ENCODE assay signal across 20 cellular contexts in the genomic region with DNA sequence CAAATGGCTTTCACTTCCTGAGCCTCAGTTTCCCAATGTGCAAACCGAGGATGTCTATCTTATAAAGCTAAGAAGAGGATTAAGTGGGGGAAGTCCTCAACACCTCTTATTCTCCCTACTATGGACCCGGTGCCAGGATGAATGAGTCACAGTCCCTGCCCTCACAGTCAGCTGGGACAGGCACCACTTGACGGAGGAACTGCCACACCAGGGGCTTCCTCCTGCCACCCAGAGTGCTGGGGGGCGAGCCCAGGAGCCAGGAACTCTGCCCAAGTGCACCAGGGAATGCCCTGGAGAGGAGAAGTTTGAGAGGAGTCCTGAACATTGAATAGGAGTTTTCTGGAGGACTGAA. TPM values are rescaled to one million over a fixed set of nuclear protein-coding genes. Genes with fewer than 3 reads are reported as not detected.
DNase-seq lines count a peak whose midpoint lies in the region; ATAC-seq and TF ChIP-seq lines count a peak whose summit lies in the region.
"Not testable (repeated sequence)": the region's sequence is repeated elsewhere in the genome, so short reads cannot be mapped to it uniquely, and the experiment has no call there.
"Had no signal": no experiment of that assay in that cellular context is flagged by ENCODE, and none has a peak within 500 bp of the region (broad histone marks: within the 10 kb centered on the region; RNA-seq: fewer than 3 reads in every experiment).

No MANE protein-coding gene starts in this region.

- not testable (repeated sequence) for H3K4me3 Mint-ChIP-seq in activated T-helper 17 cell treated with anti-CD3 and anti-CD28 coated beads, Interleukin-2, amount 50 U/mL, for 72 hours

- H3K36me3 ChIP-seq in upper lobe of left lung: not testable (repeated sequence)

- H3K9me3 Mint-ChIP-seq in activated T-helper 17 cell treated with anti-CD3 and anti-CD28 coated beads, Interleukin-2, amount 50 U/mL, for 72 hours: not testable (repeated sequence)

- not testable (repeated sequence) for H3K27ac Mint-ChIP-seq in activated T-helper 17 cell treated with anti-CD3 and anti-CD28 coated beads, Interleukin-2, amount 50 U/mL, for 72 hours

- H3K27me3 ChIP-seq in upper lobe of left lung: not testable (repeated sequence)

- peak; percentile 13 for ATAC-seq in GM18867 (IDR thresholded peaks at IDR 0.05; ENCODE audit: unreplicated experiment)
- ATAC-seq in GM19438 (IDR thresholded peaks at IDR 0.05; ENCODE audit: low read depth, unreplicated experiment): peak; percentile 30
- peak; percentile 21 for ATAC-seq in GM21576 (IDR thresholded peaks at IDR 0.05; ENCODE audit: unreplicated experiment)
- peak; percentile 26 for ATAC-seq in HG02798 (IDR thresholded peaks at IDR 0.05; ENCODE audit: poor library complexity, unreplicated experiment)
- peak; percentile 19 for ATAC-seq in HG03064 (IDR thresholded peaks at IDR 0.05; ENCODE audit: low read depth, unreplicated experiment)
- peak; percentile 21 for ATAC-seq in HG03442 (IDR thresholded peaks at IDR 0.05; ENCODE audit: unreplicated experiment)
- ATAC-seq in activated T-helper 17 cell treated with anti-CD3 and anti-CD28 coated beads, Interleukin-2, amount 50 U/mL, for 72 hours (replicated peaks): peak; percentile 17
- ATAC-seq in upper lobe of left lung (ENCODE audit: low FRiP score in 2 of 2): peak; percentile 15 to 23

- not testable (repeated sequence) for DNase-seq in upper lobe of left lung

- no CpG with 5 or more reads among the region's 4 CpGs for WGBS in upper lobe of left lung, 2 donors

- not testable (repeated sequence) for H3K9me3 ChIP-seq in upper lobe of left lung

- not testable (repeated sequence) for H3K27me3 Mint-ChIP-seq in activated T-helper 17 cell treated with anti-CD3 and anti-CD28 coated beads, Interleukin-2, amount 50 U/mL, for 72 hours

- H3K4me1 ChIP-seq in upper lobe of left lung: not testable (repeated sequence)

- not testable (repeated sequence) for H3K4me1 Mint-ChIP-seq in activated T-helper 17 cell treated with anti-CD3 and anti-CD28 coated beads, Interleukin-2, amount 50 U/mL, for 72 hours

- H3K36me3 Mint-ChIP-seq in activated T-helper 17 cell treated with anti-CD3 and anti-CD28 coated beads, Interleukin-2, amount 50 U/mL, for 72 hours (ENCODE audit: low read depth): not testable (repeated sequence)

- not testable (repeated sequence) for TF ChIP-seq EP300 in upper lobe of left lung (IDR thresholded peaks at IDR 0.05)

- H3K4me3 ChIP-seq in upper lobe of left lung: not testable (repeated sequence)

- not testable (repeated sequence) for TF ChIP-seq CTCF in upper lobe of left lung (IDR thresholded peaks at IDR 0.05)

- not testable (repeated sequence) for H3K27ac ChIP-seq in upper lobe of left lung

- TF ChIP-seq POLR2A in upper lobe of left lung (IDR thresholded peaks at IDR 0.05): not testable (repeated sequence)

RNA-seq across cellular contexts. Expression of a gene that starts 2.2 kb away (rescaled TPM):
- total RNA-seq in activated T-helper 17 cell treated with anti-CD3 and anti-CD28 coated beads, Interleukin-2, amount 50 U/mL, for 72 hours: 10 to 100 TPM; 29.6 to 62.9 TPM
- 100 to 1,000 TPM in 1 of 6 donors, 10 to 100 TPM in 4, 1 to 10 TPM in 1; 8.7 to 132 (median 41.7) TPM for total RNA-seq in upper lobe of left lung

RNA-seq across cellular contexts. Expression of a gene that starts 28.3 kb away (rescaled TPM):
- total RNA-seq in activated T-helper 17 cell treated with anti-CD3 and anti-CD28 coated beads, Interleukin-2, amount 50 U/mL, for 72 hours: 10 to 100 TPM; 37.5 to 55.6 TPM
- 10 to 100 TPM; 17.0 to 99.3 (median 30.0) TPM for total RNA-seq in upper lobe of left lung

RNA-seq across cellular contexts. Expression of a gene that starts 35.8 kb away (rescaled TPM):
- total RNA-seq in activated T-helper 17 cell treated with anti-CD3 and anti-CD28 coated beads, Interleukin-2, amount 50 U/mL, for 72 hours: not detected
- total RNA-seq in upper lobe of left lung: not detected
- total RNA-seq: activated CD8-positive, alpha-beta memory T cell treated with anti-CD3 and anti-CD28 coated beads for 36 hours; cardiac septum; CD4-positive, alpha-beta T cell; H9; heart left ventricle; IMR-90; mesothelial cell of epicardium; natural killer cell treated with Interleukin-12 subunit alpha and Interleukin-12 subunit beta and Interleukin-15 and Interleukin-18, amount 100 ng/mL, for 72 hours; ovary; right cardiac atrium; T-cell; ureter had no signal

RNA-seq across cellular contexts. Expression of a gene that starts 41.9 kb away (rescaled TPM):
- total RNA-seq in activated T-helper 17 cell treated with anti-CD3 and anti-CD28 coated beads, Interleukin-2, amount 50 U/mL, for 72 hours: 100 to 1,000 TPM in 1 of 2 donors, 10 to 100 TPM in 1; 76.6 to 101 TPM
- 100 to 1,000 TPM in 1 of 6 donors, 10 to 100 TPM in 5; 17.2 to 147 (median 32.8) TPM for total RNA-seq in upper lobe of left lung

RNA-seq across cellular contexts. Expression of a gene that starts 57.1 kb away (rescaled TPM):
- 10 to 100 TPM; 25.9 to 34.1 TPM for total RNA-seq in activated T-helper 17 cell treated with anti-CD3 and anti-CD28 coated beads, Interleukin-2, amount 50 U/mL, for 72 hours
- total RNA-seq in upper lobe of left lung: 10 to 100 TPM in 2 of 6 donors, 1 to 10 TPM in 4; 2.1 to 24.3 (median 5.6) TPM
